In genomic region chr4:156006192-156006591, GRCh38 we compare ENCODE assay signal across 9 cellular contexts.
"Had no signal": no experiment of that assay in that cellular context is flagged by ENCODE, and none has a peak within 500 bp of the region (broad histone marks: within the 10 kb centered on the region; RNA-seq: fewer than 3 reads in every experiment).

No MANE protein-coding gene starts in this region.

- ATAC-seq: HCT116, HepG2 had no signal

- H3K4me1 Mint-ChIP-seq: IgD-negative memory B cell had no signal

- H3K27me3 Mint-ChIP-seq: IgD-negative memory B cell had no signal

- H3K36me3 ChIP-seq: HAP-1 had no signal

- H3K9me3 Mint-ChIP-seq: HFFc6 had no signal

- DNase-seq: GM23248, GOT3, H7, HFFc6 had no signal

- H3K9me3 ChIP-seq: HAP-1 had no signal

- H3K27ac ChIP-seq: GM23248, HL-60 had no signal

- H3K27ac Mint-ChIP-seq: HFFc6, IgD-negative memory B cell had no signal

- H3K36me3 Mint-ChIP-seq: IgD-negative memory B cell had no signal

- H3K9ac ChIP-seq: GM23248 had no signal

- H3K4me3 Mint-ChIP-seq: HFFc6 had no signal

- H2AFZ ChIP-seq: GM23248 had no signal

- H3K4me3 ChIP-seq: GM23248, HAP-1 had no signal
